In genomic region chr6:43629104-43629504, GRCh38 we compare ENCODE assay signal across 1 cellular context.
TF ChIP-seq lines count a peak whose summit lies in the region.

A gene with protein sequence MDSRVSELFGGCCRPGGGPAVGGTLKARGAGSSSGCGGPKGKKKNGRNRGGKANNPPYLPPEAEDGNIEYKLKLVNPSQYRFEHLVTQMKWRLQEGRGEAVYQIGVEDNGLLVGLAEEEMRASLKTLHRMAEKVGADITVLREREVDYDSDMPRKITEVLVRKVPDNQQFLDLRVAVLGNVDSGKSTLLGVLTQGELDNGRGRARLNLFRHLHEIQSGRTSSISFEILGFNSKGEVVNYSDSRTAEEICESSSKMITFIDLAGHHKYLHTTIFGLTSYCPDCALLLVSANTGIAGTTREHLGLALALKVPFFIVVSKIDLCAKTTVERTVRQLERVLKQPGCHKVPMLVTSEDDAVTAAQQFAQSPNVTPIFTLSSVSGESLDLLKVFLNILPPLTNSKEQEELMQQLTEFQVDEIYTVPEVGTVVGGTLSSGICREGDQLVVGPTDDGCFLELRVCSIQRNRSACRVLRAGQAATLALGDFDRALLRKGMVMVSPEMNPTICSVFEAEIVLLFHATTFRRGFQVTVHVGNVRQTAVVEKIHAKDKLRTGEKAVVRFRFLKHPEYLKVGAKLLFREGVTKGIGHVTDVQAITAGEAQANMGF (minus strand): TSS chr6:43629264. CDS start chr6:43629162, 102 bp downstream.

TF ChIP-seq in HepG2, 621 proteins besides CTCF, POLR2A, EP300 and RAD21 (continued from another document and continues in another):
- TF ChIP-seq, protein P1, sequence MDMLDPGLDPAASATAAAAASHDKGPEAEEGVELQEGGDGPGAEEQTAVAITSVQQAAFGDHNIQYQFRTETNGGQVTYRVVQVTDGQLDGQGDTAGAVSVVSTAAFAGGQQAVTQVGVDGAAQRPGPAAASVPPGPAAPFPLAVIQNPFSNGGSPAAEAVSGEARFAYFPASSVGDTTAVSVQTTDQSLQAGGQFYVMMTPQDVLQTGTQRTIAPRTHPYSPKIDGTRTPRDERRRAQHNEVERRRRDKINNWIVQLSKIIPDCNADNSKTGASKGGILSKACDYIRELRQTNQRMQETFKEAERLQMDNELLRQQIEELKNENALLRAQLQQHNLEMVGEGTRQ (IDR thresholded peaks at IDR 0.05; ENCODE audit: low read depth, low read length): no peak
- TF ChIP-seq, protein P1 (CRISPR knock-in tag; IDR thresholded peaks at IDR 0.05; ENCODE audit: borderline replicate concordance): peak; percentile 51; the same call in 1 of the 2 replicates
- TF ChIP-seq HDAC2 (CRISPR knock-in tag; IDR thresholded peaks at IDR 0.05) (0 out of 2 replicates have a peak, but pooled peaks have one; percentile 22), MXD4 (CRISPR knock-in tag; IDR thresholded peaks at IDR 0.05) (no peak), CREB1 (IDR thresholded peaks at IDR 0.05) (peak; percentile 92), CREB1 (CRISPR knock-in tag; IDR thresholded peaks at IDR 0.05) (peak; percentile 95), SAP130 (CRISPR knock-in tag; IDR thresholded peaks at IDR 0.05; ENCODE audit: low read depth) (0 out of 2 replicates have a peak, but pooled peaks have one; percentile 65), NCOR1 (IDR thresholded peaks at IDR 0.05; ENCODE audit: borderline replicate concordance, low read length) (peak; percentile 8; the same call in 1 of the 2 replicates), MEIS1 (CRISPR knock-in tag; IDR thresholded peaks at IDR 0.05; ENCODE audit: borderline replicate concordance) (peak; percentile 76; the same call in 1 of the 2 replicates), ZBTB44 (CRISPR knock-in tag; IDR thresholded peaks at IDR 0.05) (no peak), KLF9 (CRISPR knock-in tag; IDR thresholded peaks at IDR 0.05; ENCODE audit: low read depth) (0 out of 2 replicates have a peak, but pooled peaks have one; percentile 71), RXRB (CRISPR knock-in tag; IDR thresholded peaks at IDR 0.05; ENCODE audit: borderline replicate concordance) (peak; percentile 13; the same call in 1 of the 2 replicates), ZBTB43 (CRISPR knock-in tag; conservative IDR thresholded peaks at IDR 0.05) (no peak), MIER3 (CRISPR knock-in tag; IDR thresholded peaks at IDR 0.05; ENCODE audit: borderline replicate concordance) (peak; percentile 63; the same call in 1 of the 2 replicates), TBL1XR1 (IDR thresholded peaks at IDR 0.05; ENCODE audit: borderline replicate concordance, low read length, partially characterized antibody) (peak; percentile 16), RORA (CRISPR knock-in tag; IDR thresholded peaks at IDR 0.05) (no peak), NFYB (CRISPR knock-in tag; IDR thresholded peaks at IDR 0.05) (peak; percentile 61; the same call in 1 of the 2 replicates), PHF5A (CRISPR knock-in tag; IDR thresholded peaks at IDR 0.05; ENCODE audit: low read depth, unreplicated experiment) (no peak), ZNF12 (CRISPR knock-in tag; IDR thresholded peaks at IDR 0.05) (no peak), ARID5B (CRISPR knock-in tag; IDR thresholded peaks at IDR 0.05) (no peak), SIN3B (IDR thresholded peaks at IDR 0.05; ENCODE audit: low read length) (peak; percentile 60; the same call in 1 of the 2 replicates), NFYC (CRISPR knock-in tag; IDR thresholded peaks at IDR 0.05) (peak; percentile 64), ARID4A (CRISPR knock-in tag; IDR thresholded peaks at IDR 0.05; ENCODE audit: borderline replicate concordance) (0 out of 2 replicates have a peak, but pooled peaks have one; percentile 23), SRSF1 (optimal IDR thresholded peaks at IDR 0.05; ENCODE audit: low read depth, low read length) (peak; percentile 44), FOSL2 (CRISPR knock-in tag; IDR thresholded peaks at IDR 0.05) (peak; percentile 21), ZNF652 (CRISPR knock-in tag; IDR thresholded peaks at IDR 0.05; ENCODE audit: borderline replicate concordance, low read depth) (0 out of 2 replicates have a peak, but pooled peaks have one; percentile 3), TFDP2 (CRISPR knock-in tag; IDR thresholded peaks at IDR 0.05) (peak; percentile 97), KDM3A (CRISPR knock-in tag; IDR thresholded peaks at IDR 0.05; ENCODE audit: low read depth) (peak; percentile 71; the same call in 1 of the 2 replicates), BCL6 (CRISPR knock-in tag; IDR thresholded peaks at IDR 0.05) (peak; percentile 10; the same call in 1 of the 2 replicates), KDM6A (CRISPR knock-in tag; IDR thresholded peaks at IDR 0.05; ENCODE audit: low read depth) (no peak)
- TF ChIP-seq, protein P2, sequence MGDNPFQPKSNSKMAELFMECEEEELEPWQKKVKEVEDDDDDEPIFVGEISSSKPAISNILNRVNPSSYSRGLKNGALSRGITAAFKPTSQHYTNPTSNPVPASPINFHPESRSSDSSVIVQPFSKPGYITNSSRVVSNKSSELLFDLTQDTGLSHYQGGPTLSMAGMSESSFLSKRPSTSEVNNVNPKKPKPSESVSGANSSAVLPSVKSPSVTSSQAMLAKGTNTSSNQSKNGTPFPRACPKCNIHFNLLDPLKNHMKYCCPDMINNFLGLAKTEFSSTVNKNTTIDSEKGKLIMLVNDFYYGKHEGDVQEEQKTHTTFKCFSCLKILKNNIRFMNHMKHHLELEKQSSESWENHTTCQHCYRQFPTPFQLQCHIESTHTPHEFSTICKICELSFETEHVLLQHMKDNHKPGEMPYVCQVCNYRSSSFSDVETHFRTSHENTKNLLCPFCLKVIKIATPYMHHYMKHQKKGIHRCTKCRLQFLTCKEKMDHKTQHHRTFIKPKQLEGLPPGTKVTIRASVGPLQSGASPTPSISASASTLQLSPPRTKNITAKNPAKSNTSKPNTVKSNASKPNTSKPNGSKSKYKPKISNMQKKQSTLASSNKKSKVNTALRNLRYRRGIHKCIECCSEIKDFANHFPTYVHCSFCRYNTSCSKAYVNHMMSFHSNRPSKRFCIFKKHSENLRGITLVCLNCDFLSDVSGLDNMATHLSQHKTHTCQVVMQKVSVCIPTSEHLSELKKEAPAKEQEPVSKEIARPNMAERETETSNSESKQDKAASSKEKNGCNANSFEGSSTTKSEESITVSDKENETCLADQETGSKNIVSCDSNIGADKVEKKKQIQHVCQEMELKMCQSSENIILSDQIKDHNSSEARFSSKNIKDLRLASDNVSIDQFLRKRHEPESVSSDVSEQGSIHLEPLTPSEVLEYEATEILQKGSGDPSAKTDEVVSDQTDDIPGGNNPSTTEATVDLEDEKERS (CRISPR knock-in tag; IDR thresholded peaks at IDR 0.05): no peak
- TF ChIP-seq, protein P3, sequence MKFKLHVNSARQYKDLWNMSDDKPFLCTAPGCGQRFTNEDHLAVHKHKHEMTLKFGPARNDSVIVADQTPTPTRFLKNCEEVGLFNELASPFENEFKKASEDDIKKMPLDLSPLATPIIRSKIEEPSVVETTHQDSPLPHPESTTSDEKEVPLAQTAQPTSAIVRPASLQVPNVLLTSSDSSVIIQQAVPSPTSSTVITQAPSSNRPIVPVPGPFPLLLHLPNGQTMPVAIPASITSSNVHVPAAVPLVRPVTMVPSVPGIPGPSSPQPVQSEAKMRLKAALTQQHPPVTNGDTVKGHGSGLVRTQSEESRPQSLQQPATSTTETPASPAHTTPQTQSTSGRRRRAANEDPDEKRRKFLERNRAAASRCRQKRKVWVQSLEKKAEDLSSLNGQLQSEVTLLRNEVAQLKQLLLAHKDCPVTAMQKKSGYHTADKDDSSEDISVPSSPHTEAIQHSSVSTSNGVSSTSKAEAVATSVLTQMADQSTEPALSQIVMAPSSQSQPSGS (CRISPR knock-in tag; IDR thresholded peaks at IDR 0.05): peak; percentile 75
